Comparison of ENCODE assay signal across 8 cellular contexts in genomic region chr12:92362785-92363184, GRCh38.
A peak's percentile ranks its signal among the peaks of the same experiment; 100 is the strongest.
DNase-seq lines count a peak whose midpoint lies in the region; ATAC-seq, FAIRE-seq and TF ChIP-seq lines count a peak whose summit lies in the region.

No MANE protein-coding gene starts in this region.

- H2AK5ac ChIP-seq in H1 (ENCODE audit: low read depth, low read length): no peak overlapping the region

- peaks cover 65% of the 10 kb centered on the region for H3K4me1 ChIP-seq in CD8-positive, alpha-beta memory T cell (ENCODE audit: insufficient read depth, low read length)
- H3K4me1 ChIP-seq in H1 (replicated peaks in 1 of 4; ENCODE audit: control insufficient read depth in 3 of 4, insufficient read depth in 4 of 4, low read length in 3 of 4) (peaks cover 0 to 6% (median 0%) of the 10 kb centered on the region in 4 experiments; a peak in 2 of 7 replicates), GM23338 (ENCODE audit: insufficient read depth) (peaks cover 10% of the 10 kb centered on the region; the same call in 1 of the 2 replicates)

- H3K27me3 ChIP-seq in CD8-positive, alpha-beta memory T cell (ENCODE audit: insufficient read depth, low read length, poor library complexity, severe bottlenecking): no peaks in the 10 kb centered on the region
- H3K27me3 ChIP-seq in H1 (replicated peaks in 1 of 4; ENCODE audit: control insufficient read depth in 3 of 4, extremely low read depth in 1 of 4, insufficient read depth in 3 of 4, low read length in 3 of 4) (no peaks in the 10 kb centered on the region), WERI-Rb-1 (ENCODE audit: insufficient read depth, low read depth, severe bottlenecking) (no peaks in the 10 kb centered on the region), GM23338 (ENCODE audit: insufficient read depth) (no peaks in the 10 kb centered on the region)

- FAIRE-seq in H1 (lab: Jason Lieb, UNC): no peak

- intact Hi-C loops in Calu3 (cut with micrococcal nuclease; ENCODE audit: unreplicated experiment): loop anchor here (10.0 kb wide), 1 partner anchor 218 kb away; the partner anchor contains the start of gene BTG1

- CTCF ChIA-PET in CD8-positive, alpha-beta memory T cell (lab: Charles Lee): interaction anchor here (0.8 to 1.9 kb wide), 6 partner anchors 10 to 218 kb away, joined by 3 to 5 read pairs (median 4); no protein-coding TSS in a partner anchor
- CTCF ChIA-PET in H1 (lab: Charles Lee; ENCODE audit: partially characterized antibody): interaction anchor here (1.0 kb wide), 1 partner anchor 217 kb away, joined by 3 read pairs; the partner anchor contains the start of gene BTG1
- CTCF ChIA-PET in Calu3 (lab: Charles Lee): interaction anchor here (0.5 to 0.6 kb wide), 2 partner anchors 187 to 198 kb away, joined by 3 read pairs; no protein-coding TSS in a partner anchor

- TF ChIP-seq RAD21 in H1 (IDR thresholded peaks at IDR 0.05 in 1 of 2, conservative IDR thresholded peaks at IDR 0.05 in 1 of 2; ENCODE audit: low read depth in 2 of 2, low read length in 2 of 2): no peak

- POLR2A ChIA-PET in CD8-positive, alpha-beta memory T cell (lab: Charles Lee): interaction anchor here (0.7 to 2.7 kb wide), 4 partner anchors 36 to 221 kb away, joined by 3 to 24 read pairs (median 4); partner anchors contain the start of gene BTG1
- POLR2A ChIA-PET in H1 (lab: Charles Lee; ENCODE audit: partially characterized antibody): no interaction called here

- H2BK15ac ChIP-seq in H1 (ENCODE audit: low read length): no peak overlapping the region

- no peaks in the 10 kb centered on the region for H3K79me2 ChIP-seq in H1 (ENCODE audit: control insufficient read depth in 1 of 2, insufficient read depth in 2 of 2, low read length in 2 of 2)
- H3K79me2 ChIP-seq in GM23338 (replicated peaks; ENCODE audit: insufficient read depth): no peaks in the 10 kb centered on the region

- H3K23me2 ChIP-seq in H1 (ENCODE audit: low read depth, low read length): peaks cover 2% of the 10 kb centered on the region; the same call in 1 of the 2 replicates

- H3K4me2 ChIP-seq in H1 (ENCODE audit: insufficient read depth in 1 of 2, low read depth in 2 of 2, low read length in 2 of 2) (no peak overlapping the region), GM23338 (no peak overlapping the region)

- H2AFZ ChIP-seq in H1 (ENCODE audit: low read length): peak overlapping the region; percentile 18; the same call in 1 of the 2 replicates
- no peak overlapping the region for H2AFZ ChIP-seq in GM23338

- H4K20me1 ChIP-seq in H1 (replicated peaks in 1 of 2; ENCODE audit: control insufficient read depth in 1 of 2, insufficient read depth in 2 of 2, low read length in 2 of 2) (no peaks in the 10 kb centered on the region), GM23338 (replicated peaks; ENCODE audit: insufficient read depth) (no peaks in the 10 kb centered on the region)

- no peak overlapping the region for H3K14ac ChIP-seq in H1 (ENCODE audit: insufficient read length)

- H3K18ac ChIP-seq in H1 (ENCODE audit: extremely low read depth, low read length): no peak overlapping the region

- no peak overlapping the region for H4K91ac ChIP-seq in H1 (replicated peaks; ENCODE audit: insufficient read length, low read length)

- no peaks in the 10 kb centered on the region for H3K36me3 ChIP-seq in CD8-positive, alpha-beta memory T cell (ENCODE audit: insufficient read depth, low read length)
- H3K36me3 ChIP-seq in H1 (ENCODE audit: control insufficient read depth in 2 of 4, insufficient read depth in 4 of 4, low read length in 3 of 4) (no peaks in the 10 kb centered on the region), WERI-Rb-1 (no peaks in the 10 kb centered on the region), GM23338 (ENCODE audit: insufficient read depth) (no peaks in the 10 kb centered on the region)

- H3K36me3 Mint-ChIP-seq in CD8-positive, alpha-beta memory T cell: peaks cover 0 to 24% (median 4%) of the 10 kb centered on the region in 3 donors
- H3K36me3 Mint-ChIP-seq in GM23338 (ENCODE audit: low read depth) (no peaks in the 10 kb centered on the region), Calu3 (ENCODE audit: insufficient read depth, unreplicated experiment) (no peaks in the 10 kb centered on the region)

- H3K9me2 ChIP-seq in GM23338 (ENCODE audit: insufficient read depth): no peaks in the 10 kb centered on the region

- peaks cover 13 to 20% (median 18%) of the 10 kb centered on the region in 5 donors for H3K9me3 Mint-ChIP-seq in CD8-positive, alpha-beta memory T cell
- no peaks in the 10 kb centered on the region for H3K9me3 Mint-ChIP-seq in GM23338
- H3K9me3 Mint-ChIP-seq in Calu3 (ENCODE audit: low read depth, unreplicated experiment): no peaks in the 10 kb centered on the region

- 90% methylated on average over 3 of the region's 3 CpGs; no CpG with 5 or more reads in 1 of the 2 experiments for WGBS in H1 (ENCODE audit: extremely low coverage in 1 of 2, insufficient coverage in 1 of 2, insufficient read length in 1 of 2, insufficient replicate concordance in 2 of 2, low coverage in 1 of 2, low lambda C conversion rate in 2 of 2, missing lambda C conversion rate in 1 of 2), 2 experiments

- no peak overlapping the region for H4K5ac ChIP-seq in H1 (ENCODE audit: insufficient read length, low read depth, low read length)

- no peak overlapping the region for H3K4ac ChIP-seq in H1 (replicated peaks; ENCODE audit: insufficient read length, low read depth, low read length)

- no peak overlapping the region for H3K56ac ChIP-seq in H1 (replicated peaks; ENCODE audit: insufficient read length, low read depth, low read length)

- H3K4me1 Mint-ChIP-seq in CD8-positive, alpha-beta memory T cell: peaks cover 55 to 71% (median 66%) of the 10 kb centered on the region in 3 donors
- H3K4me1 Mint-ChIP-seq in GM23338 (peaks cover 18% of the 10 kb centered on the region), Calu3 (ENCODE audit: low read depth, unreplicated experiment) (peaks cover 24% of the 10 kb centered on the region)

- H3K9ac ChIP-seq in H1 (replicated peaks in 1 of 4; ENCODE audit: extremely low read depth in 1 of 4, low read depth in 3 of 4, low read length in 3 of 4): no peak overlapping the region

- ATAC-seq in GM19372 (IDR thresholded peaks at IDR 0.05; ENCODE audit: low read depth, unreplicated experiment) (peak; percentile 44), HG03442 (IDR thresholded peaks at IDR 0.05; ENCODE audit: unreplicated experiment) (peak; percentile 40), GM23338 (no peak)

- no peaks in the 10 kb centered on the region for H3K27me3 Mint-ChIP-seq in CD8-positive, alpha-beta memory T cell
- no peaks in the 10 kb centered on the region for H3K27me3 Mint-ChIP-seq in GM23338 (ENCODE audit: insufficient read depth, low read depth, poor library complexity)
- no peaks in the 10 kb centered on the region for H3K27me3 Mint-ChIP-seq in Calu3 (ENCODE audit: unreplicated experiment)

- BruUV-seq in Calu3 (replicated peaks; lab: Mats Ljungman, UMichigan): no TSS peak

- H3K27ac Mint-ChIP-seq in CD8-positive, alpha-beta memory T cell: peak overlapping the region; percentile 87 to 96 (median 94)
- H3K27ac Mint-ChIP-seq in GM23338 (no peak overlapping the region), Calu3 (ENCODE audit: unreplicated experiment) (no peak overlapping the region)

- peak overlapping the region; percentile 67 to 89 (median 76) for H3K4me3 Mint-ChIP-seq in CD8-positive, alpha-beta memory T cell
- no peak overlapping the region for H3K4me3 Mint-ChIP-seq in GM23338
- no peak overlapping the region for H3K4me3 Mint-ChIP-seq in Calu3 (ENCODE audit: low read depth, unreplicated experiment)

- DNase-seq in CD8-positive, alpha-beta memory T cell: peak in 2 of 5 donors; percentile 8 to 22
- DNase-seq in H1 (ENCODE audit: low read depth in 1 of 2, low spot score in 2 of 2) (no peak), WERI-Rb-1 (no peak), GM23338 (ENCODE audit: low spot score) (no peak), Calu3 (no peak)
- DNase-seq in stimulated activated CD4-positive, alpha-beta T cell treated with anti-CD3 and anti-CD28 coated beads, Interleukin-4, amount 100 ng/mL, for 1 hour: no peak

- TF ChIP-seq CTCF in H1 (IDR thresholded peaks at IDR 0.05; ENCODE audit: control extremely low read depth in 1 of 3, insufficient read depth in 1 of 3, low read depth in 1 of 3, low read length in 3 of 3) (no peak), WERI-Rb-1 (IDR thresholded peaks at IDR 0.05; ENCODE audit: low read depth, low read length) (no peak), GM23338 (conservative IDR thresholded peaks at IDR 0.05; ENCODE audit: low read depth in 2 of 2) (no peak), Calu3 (IDR thresholded peaks at IDR 0.05; ENCODE audit: unreplicated experiment) (no peak)

- H3K27ac ChIP-seq in CD8-positive, alpha-beta memory T cell (ENCODE audit: low read depth, low read length): peak overlapping the region; percentile 15
- H3K27ac ChIP-seq in H1 (ENCODE audit: low read depth, low read length): no peak overlapping the region
- H3K27ac ChIP-seq in WERI-Rb-1: no peak overlapping the region
- no peak overlapping the region for H3K27ac ChIP-seq in GM23338 (ENCODE audit: low read depth)

- no peak overlapping the region for H2BK120ac ChIP-seq in H1 (replicated peaks; ENCODE audit: low read depth, low read length)

- H3K79me1 ChIP-seq in H1 (ENCODE audit: low read depth, low read length): no peaks in the 10 kb centered on the region

- H3K4me3 ChIP-seq in CD8-positive, alpha-beta memory T cell (ENCODE audit: low read length): peak overlapping the region; percentile 35
- no peak overlapping the region for H3K4me3 ChIP-seq in H1 (ENCODE audit: extremely low read depth in 1 of 4, insufficient read depth in 2 of 4, low read depth in 3 of 4, low read length in 4 of 4)
- H3K4me3 ChIP-seq in WERI-Rb-1 (ENCODE audit: low read depth, low read length): no peak overlapping the region
- no peak overlapping the region for H3K4me3 ChIP-seq in GM23338

- no peak overlapping the region for H2BK12ac ChIP-seq in H1 (ENCODE audit: low read depth, low read length)

- no peaks in the 10 kb centered on the region for H3F3A ChIP-seq in GM23338 (replicated peaks; ENCODE audit: low read depth)

- H2BK5ac ChIP-seq in H1 (ENCODE audit: low read depth, low read length): no peak overlapping the region

- no peak for TF ChIP-seq POLR2A in H1 (IDR thresholded peaks at IDR 0.05; ENCODE audit: control extremely low read depth in 1 of 2, low read depth in 2 of 2, low read length in 2 of 2)

- H3K9me3 ChIP-seq in CD8-positive, alpha-beta memory T cell (ENCODE audit: low read length): no peaks in the 10 kb centered on the region
- H3K9me3 ChIP-seq in H1 (ENCODE audit: insufficient read depth in 2 of 2, low read depth in 1 of 2, low read length in 1 of 2) (no peaks in the 10 kb centered on the region), WERI-Rb-1 (ENCODE audit: severe bottlenecking) (no peaks in the 10 kb centered on the region)

- H4K8ac ChIP-seq in H1 (ENCODE audit: extremely low read depth, insufficient read depth, low read length): no peak overlapping the region

- no peak overlapping the region for H2BK20ac ChIP-seq in H1 (ENCODE audit: low read length)

- H3K23ac ChIP-seq in H1 (ENCODE audit: insufficient read length): no peak overlapping the region

- no peak for TF ChIP-seq EP300 in H1 (IDR thresholded peaks at IDR 0.05; ENCODE audit: borderline replicate concordance in 1 of 2, low read depth in 2 of 2, low read length in 2 of 2)

TF ChIP-seq in H1, 55 proteins besides CTCF, POLR2A, EP300 and RAD21 (continues in another document):
- TF ChIP-seq KDM5A (IDR thresholded peaks at IDR 0.05; ENCODE audit: low read length): no peak

TF ChIP-seq in GM23338, 12 proteins besides CTCF, POLR2A, EP300 and RAD21 (continues in another document):
- TF ChIP-seq EZH2phosphoT487 (IDR thresholded peaks at IDR 0.05; ENCODE audit: unreplicated experiment): no peak

Comparison
In these comparisons a context has a peak if more than half of its experiments do, and no peak if none do; other contexts are left out.
1. H3K27ac Mint-ChIP-seq: peak in CD8-positive, alpha-beta memory T cell (8 of 8); none in GM23338 (single experiment) and Calu3 (single experiment).
2. H3K4me3 Mint-ChIP-seq: peak in CD8-positive, alpha-beta memory T cell (7 of 7); none in GM23338 (single experiment) and Calu3 (single experiment).